ENCODE assay signal across 8 cellular contexts in genomic region chr12:48717252-48717695, GRCh38. TPM values are rescaled to one million over a fixed set of nuclear protein-coding genes. Genes with fewer than 3 reads are reported as not detected.
DNase-seq lines count a peak whose midpoint lies in the region; ATAC-seq and TF ChIP-seq lines count a peak whose summit lies in the region.

No MANE protein-coding gene starts in this region.

- ATAC-seq in Right ventricle myocardium inferior (no peak), GM21360 (IDR thresholded peaks at IDR 0.05; ENCODE audit: unreplicated experiment) (no peak), HG02840 (IDR thresholded peaks at IDR 0.05; ENCODE audit: low FRiP score, unreplicated experiment) (no peak)

- H3K36me3 ChIP-seq in cardiac muscle cell (peaks cover 16% of the 10 kb centered on the region), muscle layer of colon (ENCODE audit: insufficient read depth, low read length) (peaks cover 10% of the 10 kb centered on the region)

- TF ChIP-seq CTCF in cardiac muscle cell (IDR thresholded peaks at IDR 0.05; ENCODE audit: low read depth, low read length) (no peak), NB4 (IDR thresholded peaks at IDR 0.05; ENCODE audit: low read depth, low read length) (no peak), coronary artery (IDR thresholded peaks at IDR 0.05) (no peak)

- H3K27me3 ChIP-seq in cardiac muscle cell (no peaks in the 10 kb centered on the region), muscle layer of colon (ENCODE audit: control insufficient read depth in 1 of 2, insufficient read depth in 2 of 2, low read length in 2 of 2) (no peaks in the 10 kb centered on the region)

- H3K9ac ChIP-seq in muscle layer of colon (ENCODE audit: low read length) = peak overlapping the region; percentile 99

- H3K4me3 ChIP-seq in cardiac muscle cell = peak overlapping the region; percentile 45
- peak overlapping the region; percentile 89 for H3K4me3 ChIP-seq in NB4 (ENCODE audit: low read depth, low read length)
- H3K4me3 ChIP-seq in coronary artery = peak overlapping the region; percentile 87
- peak overlapping the region; percentile 36 to 91 for H3K4me3 ChIP-seq in muscle layer of colon (ENCODE audit: low read depth in 1 of 2, low read length in 2 of 2)

- H3K9me3 ChIP-seq in cardiac muscle cell (ENCODE audit: low read depth) (no peaks in the 10 kb centered on the region), muscle layer of colon (ENCODE audit: low read length) (no peaks in the 10 kb centered on the region)

- H3K27ac ChIP-seq in cardiac muscle cell = peak overlapping the region; percentile 80
- H3K27ac ChIP-seq in coronary artery = peak overlapping the region; percentile 97
- peak overlapping the region; percentile 89 for H3K27ac ChIP-seq in muscle layer of colon (ENCODE audit: low read depth, low read length)

- intact Hi-C loops in Right ventricle myocardium inferior (cut with DNase I) = loop anchor here (2.0 kb wide), 1 partner anchor 34 kb away; the partner anchor contains the start of gene KANSL2

- H3K4me1 ChIP-seq in cardiac muscle cell (ENCODE audit: low read depth) (peaks cover 13% of the 10 kb centered on the region), muscle layer of colon (ENCODE audit: insufficient read depth, low read length) (peaks cover 24% of the 10 kb centered on the region)

- DNase-seq in cardiac muscle cell (ENCODE audit: low read depth in 1 of 2, low spot score in 1 of 2) (peak; percentile 8 to 15), Right ventricle myocardium inferior (ENCODE audit: missing footprints) (no peak), NB4 (ENCODE audit: low read depth) (peak; percentile 40), coronary artery (ENCODE audit: low spot score) (no peak), DMS79 treated with DMSO at 0.1 percent for 48 hours (lab: John Stamatoyannopoulos, UW) (no peak)

- no peak for TF ChIP-seq POLR2A in NB4 (IDR thresholded peaks at IDR 0.05; ENCODE audit: extremely low read depth, insufficient read length)

RNA-seq across cellular contexts. Expression of gene CCNT1, which starts 0.8 kb away (rescaled TPM):
- total RNA-seq in cardiac muscle cell (17.6 and 20.4 TPM in 2 replicates), Right ventricle myocardium inferior (17.0 TPM)
- polyA plus RNA-seq in cardiac muscle cell = 6.3 and 9.9 TPM in 2 replicates

RNA-seq across cellular contexts. Expression of gene KANSL2, which starts 35.2 kb away (rescaled TPM):
- total RNA-seq in cardiac muscle cell (40.8 and 51.5 TPM in 2 replicates), Right ventricle myocardium inferior (19.7 TPM)
- polyA plus RNA-seq in cardiac muscle cell = 34.5 and 52.6 TPM in 2 replicates

Comparison
In these comparisons a context has a peak if more than half of its experiments do, and no peak if none do; other contexts are left out.
1. DNase-seq: peak in cardiac muscle cell (2 of 2) and NB4 (single experiment); none in Right ventricle myocardium inferior (single experiment), coronary artery (single experiment) and DMS79 treated with DMSO at 0.1 percent for 48 hours (single experiment).
2. Peak in every context shown above with its lines, with median percentiles within 50 percentile points of each other: H3K27ac ChIP-seq and H3K4me3 ChIP-seq.